In genomic region chr2:46174559-46175170, GRCh38 we compare ENCODE assay signal across 16 cellular contexts.
DNase-seq lines count a peak whose midpoint lies in the region; ATAC-seq, FAIRE-seq and TF ChIP-seq lines count a peak whose summit lies in the region.
"Had no signal": no experiment of that assay in that cellular context is flagged by ENCODE, and none has a peak within 500 bp of the region (broad histone marks: within the 10 kb centered on the region; RNA-seq: fewer than 3 reads in every experiment).

No MANE protein-coding gene starts in this region.

- TF ChIP-seq RAD21 in HepG2 (CRISPR knock-in tag; IDR thresholded peaks at IDR 0.05) = no peak

- WGBS in HepG2 (ENCODE audit: low lambda C conversion rate) = 65% methylated on average over 9 of the region's 9 CpGs
- 56 to 65% methylated on average over 7 to 9 of the region's 9 CpGs for WGBS in transverse colon (ENCODE audit: low coverage in 1 of 2), 2 donors

- peak; percentile 44 for DNase-seq in G401 (ENCODE audit: low spot score)
- DNase-seq in HepG2 (ENCODE audit: low spot score) = no peak
- peak; percentile 43 for DNase-seq in transverse colon
- DNase-seq in natural killer cell = no peak
- no peak for DNase-seq in HAP-1 (ENCODE audit: low spot score in 2 of 2)
- no peak for DNase-seq in hepatic stellate cell (ENCODE audit: low spot score)
- DNase-seq: BE2C, GOT3, KBM-7, NCI-H1048, NCI-H1694, NCI-H2107, NCI-H69 had no signal

- no peak overlapping the region for H3K4me3 ChIP-seq in HepG2 (replicated peaks in 1 of 3; ENCODE audit: insufficient read depth in 1 of 3, low read depth in 2 of 3, low read length in 3 of 3)
- H3K4me3 ChIP-seq in transverse colon = no peak overlapping the region
- H3K4me3 ChIP-seq in HAP-1 = no peak overlapping the region

- no peak overlapping the region for H3K4me3 Mint-ChIP-seq in activated T-helper 17 cell treated with anti-CD3 and anti-CD28 coated beads, Interleukin-2, amount 50 U/mL, for 72 hours
- H3K4me3 Mint-ChIP-seq in natural killer cell = no peak overlapping the region
- H3K4me3 Mint-ChIP-seq: CD4-positive, alpha-beta memory T cell had no signal

- TF ChIP-seq POLR2A in HepG2 (IDR thresholded peaks at IDR 0.05; ENCODE audit: insufficient read depth in 1 of 2, low read depth in 2 of 2, low read length in 2 of 2) (no peak), transverse colon (IDR thresholded peaks at IDR 0.05) (no peak)

- intact Hi-C loops in HepG2 (cut with micrococcal nuclease; ENCODE audit: unreplicated experiment) = no loop called here
- intact Hi-C loops in transverse colon (cut with DNase I; ENCODE audit: low total_unique reads) = no loop called here
- intact Hi-C loops in natural killer cell (cut with micrococcal nuclease) = loop anchor here (5.0 kb wide), 1 partner anchor 123 kb away; the partner anchor contains the start of gene EPAS1

- CTCF ChIA-PET in HepG2 (lab: Yijun Ruan, JAX; ENCODE audit: low intra/inter-chr PET ratio, low total read pairs) = no interaction called here

- no peaks in the 10 kb centered on the region for H3K27me3 Mint-ChIP-seq in activated T-helper 17 cell treated with anti-CD3 and anti-CD28 coated beads, Interleukin-2, amount 50 U/mL, for 72 hours
- no peaks in the 10 kb centered on the region for H3K27me3 Mint-ChIP-seq in natural killer cell (ENCODE audit: low read depth in 2 of 2)
- H3K27me3 Mint-ChIP-seq: CD4-positive, alpha-beta memory T cell had no signal

- no peak for TF ChIP-seq EP300 in HepG2 (IDR thresholded peaks at IDR 0.05; ENCODE audit: low read depth in 2 of 2, low read length in 2 of 2)
- no peak for TF ChIP-seq EP300 in HepG2 (CRISPR knock-in tag; IDR thresholded peaks at IDR 0.05; ENCODE audit: borderline replicate concordance)
- no peak for TF ChIP-seq EP300 in transverse colon (IDR thresholded peaks at IDR 0.05; ENCODE audit: low read depth)

- H3K27me3 ChIP-seq in HepG2 (ENCODE audit: control insufficient read depth in 1 of 2, insufficient read depth in 2 of 2, low read length in 2 of 2) = peaks cover 4 to 29% of the 10 kb centered on the region in 2 experiments; a peak in 3 of 5 replicates
- H3K27me3 ChIP-seq in transverse colon = no peaks in the 10 kb centered on the region
- no peaks in the 10 kb centered on the region for H3K27me3 ChIP-seq in HAP-1 (ENCODE audit: low read depth)
- H3K27me3 ChIP-seq: BE2C had no signal

- POLR2A ChIA-PET in HepG2 (lab: Yijun Ruan, JAX) = no interaction called here

- H4K20me1 ChIP-seq in HepG2 (ENCODE audit: insufficient read depth, low read length) = peaks cover 4% of the 10 kb centered on the region; the same call in 1 of the 2 replicates

- H3K9me3 ChIP-seq in HepG2 (ENCODE audit: low read length) = no peaks in the 10 kb centered on the region
- H3K9me3 ChIP-seq in transverse colon = no peaks in the 10 kb centered on the region
- no peaks in the 10 kb centered on the region for H3K9me3 ChIP-seq in HAP-1
- H3K9me3 ChIP-seq: BE2C had no signal

- BruUV-seq in HepG2 (replicated peaks; lab: Mats Ljungman, UMichigan) = no TSS peak

- no peak overlapping the region for H2AFZ ChIP-seq in HepG2 (ENCODE audit: low read length)

- no peaks in the 10 kb centered on the region for H3K36me3 ChIP-seq in HepG2 (replicated peaks in 1 of 2; ENCODE audit: control insufficient read depth in 1 of 2, insufficient read depth in 2 of 2, low read length in 2 of 2)
- no peaks in the 10 kb centered on the region for H3K36me3 ChIP-seq in transverse colon
- H3K36me3 ChIP-seq in HAP-1 (replicated peaks) = no peaks in the 10 kb centered on the region
- H3K36me3 ChIP-seq: BE2C had no signal

- no peaks in the 10 kb centered on the region for H3K36me3 Mint-ChIP-seq in activated T-helper 17 cell treated with anti-CD3 and anti-CD28 coated beads, Interleukin-2, amount 50 U/mL, for 72 hours (ENCODE audit: low read depth)
- no peaks in the 10 kb centered on the region for H3K36me3 Mint-ChIP-seq in natural killer cell
- H3K36me3 Mint-ChIP-seq: CD4-positive, alpha-beta memory T cell had no signal

- H3K27ac ChIP-seq in HepG2 (ENCODE audit: extremely low read length, insufficient read depth, low read length) (no peak overlapping the region), transverse colon (no peak overlapping the region)
- H3K27ac ChIP-seq: HL-60 had no signal

- H3K4me1 ChIP-seq in HepG2 (ENCODE audit: insufficient read depth, low read length) = peaks cover 19% of the 10 kb centered on the region
- H3K4me1 ChIP-seq in transverse colon = peaks cover 0 to 20% (median 19%) of the 10 kb centered on the region in 4 donors
- peaks cover 7% of the 10 kb centered on the region for H3K4me1 ChIP-seq in HAP-1

- FAIRE-seq in HepG2 (lab: Jason Lieb, UNC) = no peak

- TF ChIP-seq CTCF in HepG2 (CRISPR knock-in tag; IDR thresholded peaks at IDR 0.05) = no peak
- TF ChIP-seq CTCF in transverse colon (IDR thresholded peaks at IDR 0.05) = no peak
- no peak for TF ChIP-seq CTCF in natural killer cell (IDR thresholded peaks at IDR 0.05)

- no peaks in the 10 kb centered on the region for H3K79me2 ChIP-seq in HepG2 (ENCODE audit: insufficient read depth, low read length)

- H3K27ac Mint-ChIP-seq in activated T-helper 17 cell treated with anti-CD3 and anti-CD28 coated beads, Interleukin-2, amount 50 U/mL, for 72 hours = peak overlapping the region; percentile 25
- H3K27ac Mint-ChIP-seq in natural killer cell = peak overlapping the region in 1 of 2 donors; percentile 64

- no peaks in the 10 kb centered on the region for H3K9me3 Mint-ChIP-seq in activated T-helper 17 cell treated with anti-CD3 and anti-CD28 coated beads, Interleukin-2, amount 50 U/mL, for 72 hours
- H3K9me3 Mint-ChIP-seq in natural killer cell = no peaks in the 10 kb centered on the region

- ATAC-seq in activated T-helper 17 cell treated with anti-CD3 and anti-CD28 coated beads, Interleukin-2, amount 50 U/mL, for 72 hours (replicated peaks) = no peak
- no peak for ATAC-seq in HepG2
- no peak for ATAC-seq in natural killer cell

- H3K9ac ChIP-seq in HepG2 (ENCODE audit: insufficient read depth, low read depth, low read length) = no peak overlapping the region

- no peak overlapping the region for H3K4me2 ChIP-seq in HepG2 (ENCODE audit: low read depth, low read length)

- H3K4me1 Mint-ChIP-seq in activated T-helper 17 cell treated with anti-CD3 and anti-CD28 coated beads, Interleukin-2, amount 50 U/mL, for 72 hours = peaks cover 11% of the 10 kb centered on the region
- H3K4me1 Mint-ChIP-seq in natural killer cell = peaks cover 39 to 45% of the 10 kb centered on the region in 2 donors

- in situ Hi-C loops in G401 (cut with HindIII; ENCODE audit: low sequenced_read_pairs) = no loop called here
- in situ Hi-C loops in HepG2 (cut with HindIII; ENCODE audit: extremely low pct_ligation_motif_present, low pct_unique_long_range_greater_than_20kb) = no loop called here
- in situ Hi-C loops in transverse colon (cut with MboI; ENCODE audit: low pct_ligation_motif_present in 1 of 4, low pct_unique_long_range_greater_than_20kb in 1 of 4, low sequenced_read_pairs in 3 of 4) = no loop called here
- in situ Hi-C loops in HAP-1 (cut with MboI; ENCODE audit: low sequenced_read_pairs) = no loop called here

TF ChIP-seq in HepG2, 621 proteins besides CTCF, POLR2A, EP300 and RAD21:
- TF ChIP-seq ZBTB34 (CRISPR knock-in tag; IDR thresholded peaks at IDR 0.05) = no peak
- 0 out of 2 replicates have a peak, but pooled peaks have one; percentile 20 for TF ChIP-seq MAFF (IDR thresholded peaks at IDR 0.05; ENCODE audit: low read depth, low read length)
- peak in 1 of 2 experiments; percentile 40; a peak in 2 of 4 replicates for TF ChIP-seq MAFK (conservative IDR thresholded peaks at IDR 0.05 in 1 of 2, IDR thresholded peaks at IDR 0.05 in 1 of 2; ENCODE audit: low read length in 2 of 2)

Comparison
In these comparisons a context has a peak if more than half of its experiments do, and no peak if none do; other contexts are left out.
1. DNase-seq: peak in G401 (single experiment) and transverse colon (single experiment); none in HepG2 (single experiment), natural killer cell (single experiment), HAP-1 (0 of 2) and hepatic stellate cell (single experiment).